In genomic region chr12:112768278-112768677, GRCh38 we compare ENCODE assay signal across 27 cellular contexts. TPM values are rescaled to one million over a fixed set of nuclear protein-coding genes. Genes with fewer than 3 reads are reported as not detected.
DNase-seq lines count a peak whose midpoint lies in the region; ATAC-seq, FAIRE-seq and TF ChIP-seq lines count a peak whose summit lies in the region.
"Had no signal": no experiment of that assay in that cellular context is flagged by ENCODE, and none has a peak within 500 bp of the region (broad histone marks: within the 10 kb centered on the region; RNA-seq: fewer than 3 reads in every experiment).

No MANE protein-coding gene starts in this region.

- no peaks in the 10 kb centered on the region for H3K9me3 ChIP-seq in H1 (ENCODE audit: insufficient read depth in 2 of 2, low read depth in 1 of 2, low read length in 1 of 2)
- no peaks in the 10 kb centered on the region for H3K9me3 ChIP-seq in ovary
- H3K9me3 ChIP-seq in HepG2 (ENCODE audit: low read length) = no peaks in the 10 kb centered on the region
- H3K9me3 ChIP-seq: BE2C, BLaER1 had no signal

- H3K56ac ChIP-seq in H1 (replicated peaks; ENCODE audit: insufficient read length, low read depth, low read length) = no peak overlapping the region

- H3K9ac ChIP-seq in H1 (replicated peaks in 1 of 4; ENCODE audit: extremely low read depth in 1 of 4, low read depth in 3 of 4, low read length in 3 of 4) (no peak overlapping the region), HepG2 (ENCODE audit: insufficient read depth, low read depth, low read length) (no peak overlapping the region)
- H3K9ac ChIP-seq: BLaER1 had no signal

- no peak overlapping the region for H2AK5ac ChIP-seq in H1 (ENCODE audit: low read depth, low read length)

- no peaks in the 10 kb centered on the region for H3K79me1 ChIP-seq in H1 (ENCODE audit: low read depth, low read length)

- peaks cover 0 to 4% (median 1%) of the 10 kb centered on the region in 4 experiments; a peak in 2 of 7 replicates for H3K4me1 ChIP-seq in H1 (replicated peaks in 1 of 4; ENCODE audit: control insufficient read depth in 3 of 4, insufficient read depth in 4 of 4, low read length in 3 of 4)
- H3K4me1 ChIP-seq in ovary (ENCODE audit: insufficient read depth) = no peaks in the 10 kb centered on the region
- H3K4me1 ChIP-seq in HepG2 (ENCODE audit: insufficient read depth, low read length) = no peaks in the 10 kb centered on the region
- H3K4me1 ChIP-seq: BE2C, BLaER1 had no signal

- no peak for TF ChIP-seq RAD21 in H1 (IDR thresholded peaks at IDR 0.05 in 1 of 2, conservative IDR thresholded peaks at IDR 0.05 in 1 of 2; ENCODE audit: low read depth in 2 of 2, low read length in 2 of 2)
- TF ChIP-seq RAD21 in HepG2 (CRISPR knock-in tag; IDR thresholded peaks at IDR 0.05) = no peak

- TF ChIP-seq POLR2A in H1 (IDR thresholded peaks at IDR 0.05; ENCODE audit: control extremely low read depth in 1 of 2, low read depth in 2 of 2, low read length in 2 of 2) = no peak
- TF ChIP-seq POLR2A in ovary (IDR thresholded peaks at IDR 0.05) = no peak
- TF ChIP-seq POLR2A in HepG2 (IDR thresholded peaks at IDR 0.05; ENCODE audit: insufficient read depth in 1 of 2, low read depth in 2 of 2, low read length in 2 of 2) = no peak

- H3K27me3 ChIP-seq in H1 (replicated peaks in 1 of 4; ENCODE audit: control insufficient read depth in 3 of 4, extremely low read depth in 1 of 4, insufficient read depth in 3 of 4, low read length in 3 of 4) (no peaks in the 10 kb centered on the region), ovary (no peaks in the 10 kb centered on the region), HepG2 (ENCODE audit: control insufficient read depth in 1 of 2, insufficient read depth in 2 of 2, low read length in 2 of 2) (0 out of 5 replicates have a peak, but pooled peaks cover 0 to 4% of the 10 kb centered on the region in 2 experiments)
- H3K27me3 ChIP-seq: BE2C, BLaER1 had no signal

- WGBS in H1 (ENCODE audit: extremely low coverage in 1 of 2, insufficient coverage in 1 of 2, insufficient read length in 1 of 2, insufficient replicate concordance in 2 of 2, low coverage in 1 of 2, low lambda C conversion rate in 2 of 2, missing lambda C conversion rate in 1 of 2), 2 experiments = 83% methylated on average over 1 of the region's 1 CpG; no CpG with 5 or more reads in 1 of the 2 experiments
- 50 to 67% (median 57%) methylated on average over 1 of the region's 1 CpG for WGBS in ovary, 3 donors
- WGBS in HepG2 (ENCODE audit: low lambda C conversion rate) = 0% methylated on average over 1 of the region's 1 CpG

- H3K36me3 ChIP-seq in H1 (ENCODE audit: control insufficient read depth in 2 of 4, insufficient read depth in 4 of 4, low read length in 3 of 4) (no peaks in the 10 kb centered on the region), ovary (no peaks in the 10 kb centered on the region), HepG2 (replicated peaks in 1 of 2; ENCODE audit: control insufficient read depth in 1 of 2, insufficient read depth in 2 of 2, low read length in 2 of 2) (no peaks in the 10 kb centered on the region)
- H3K36me3 ChIP-seq: BE2C, BLaER1 had no signal

- no peak overlapping the region for H2BK12ac ChIP-seq in H1 (ENCODE audit: low read depth, low read length)

- H3K23ac ChIP-seq in H1 (ENCODE audit: insufficient read length) = no peak overlapping the region

- DNase-seq in H1 (ENCODE audit: low read depth in 1 of 2, low spot score in 2 of 2) (no peak), islet precursor cell (peak; percentile 35), ovary (no peak), HepG2 (ENCODE audit: low spot score) (no peak), medulla oblongata (ENCODE audit: extremely low spot score) (no peak)
- DNase-seq: 8988T; ACHN; BE2C; C1 segment of cervical spinal cord; CD4-positive, alpha-beta memory T cell; CD4-positive, CD25-positive, alpha-beta regulatory T cell; CD8-positive, alpha-beta memory T cell; COR-L47; DMS 273 treated with DMSO at 0.1 percent for 48 hours; DMS153; DMS53; DMS79; DND-41; EL; GF-D8 had no signal

- no peak overlapping the region for H2BK120ac ChIP-seq in H1 (replicated peaks; ENCODE audit: low read depth, low read length)

- no peak for FAIRE-seq in H1 (lab: Jason Lieb, UNC)
- no peak for FAIRE-seq in HepG2 (lab: Jason Lieb, UNC)
- FAIRE-seq: A204.1, G401.6, GM12891, GM19239 had no signal

- H3K14ac ChIP-seq in H1 (ENCODE audit: insufficient read length) = no peak overlapping the region

- no peak overlapping the region for H4K8ac ChIP-seq in H1 (ENCODE audit: extremely low read depth, insufficient read depth, low read length)

- TF ChIP-seq EP300 in H1 (IDR thresholded peaks at IDR 0.05; ENCODE audit: borderline replicate concordance in 1 of 2, low read depth in 2 of 2, low read length in 2 of 2) = no peak
- TF ChIP-seq EP300 in ovary (IDR thresholded peaks at IDR 0.05) = no peak
- TF ChIP-seq EP300 in HepG2 (IDR thresholded peaks at IDR 0.05; ENCODE audit: low read depth in 2 of 2, low read length in 2 of 2) = no peak
- no peak for TF ChIP-seq EP300 in HepG2 (CRISPR knock-in tag; IDR thresholded peaks at IDR 0.05; ENCODE audit: borderline replicate concordance)

- TF ChIP-seq CTCF in H1 (IDR thresholded peaks at IDR 0.05; ENCODE audit: control extremely low read depth in 1 of 3, insufficient read depth in 1 of 3, low read depth in 1 of 3, low read length in 3 of 3) = no peak
- no peak for TF ChIP-seq CTCF in ovary (IDR thresholded peaks at IDR 0.05)
- TF ChIP-seq CTCF in HepG2 (CRISPR knock-in tag; IDR thresholded peaks at IDR 0.05) = no peak

- H4K20me1 ChIP-seq in H1 (replicated peaks in 1 of 2; ENCODE audit: control insufficient read depth in 1 of 2, insufficient read depth in 2 of 2, low read length in 2 of 2) = no peaks in the 10 kb centered on the region
- no peaks in the 10 kb centered on the region for H4K20me1 ChIP-seq in HepG2 (ENCODE audit: insufficient read depth, low read length)
- H4K20me1 ChIP-seq: BLaER1 had no signal

- in situ Hi-C loops in HepG2 (cut with HindIII; ENCODE audit: extremely low pct_ligation_motif_present, low pct_unique_long_range_greater_than_20kb) = no loop called here

- no peak overlapping the region for H2BK20ac ChIP-seq in H1 (ENCODE audit: low read length)

- H4K5ac ChIP-seq in H1 (ENCODE audit: insufficient read length, low read depth, low read length) = no peak overlapping the region

- H3K79me2 ChIP-seq in H1 (ENCODE audit: control insufficient read depth in 1 of 2, insufficient read depth in 2 of 2, low read length in 2 of 2) (no peaks in the 10 kb centered on the region), HepG2 (ENCODE audit: insufficient read depth, low read length) (no peaks in the 10 kb centered on the region)

- no peak overlapping the region for H3K4ac ChIP-seq in H1 (replicated peaks; ENCODE audit: insufficient read length, low read depth, low read length)

- BruUV-seq in HepG2 (replicated peaks; lab: Mats Ljungman, UMichigan) = no TSS peak

- H2BK15ac ChIP-seq in H1 (ENCODE audit: low read length) = no peak overlapping the region

- no peak overlapping the region for H3K18ac ChIP-seq in H1 (ENCODE audit: extremely low read depth, low read length)

- H3K27ac ChIP-seq in H1 (ENCODE audit: low read depth, low read length) (no peak overlapping the region), ovary (no peak overlapping the region), HepG2 (ENCODE audit: extremely low read length, insufficient read depth, low read length) (no peak overlapping the region)
- H3K27ac ChIP-seq: BLaER1 had no signal

- H3K23me2 ChIP-seq in H1 (ENCODE audit: low read depth, low read length) = peaks cover 2% of the 10 kb centered on the region; the same call in 1 of the 2 replicates

- no peak for ATAC-seq in HepG2

- H2AFZ ChIP-seq in H1 (ENCODE audit: low read length) = no peak overlapping the region
- no peak overlapping the region for H2AFZ ChIP-seq in HepG2 (ENCODE audit: low read length)

- intact Hi-C loops in ovary (cut with DNase I) (no loop called here), HepG2 (cut with micrococcal nuclease; ENCODE audit: unreplicated experiment) (loop anchor here (5.0 kb wide), 1 partner anchor 836 kb away; no protein-coding TSS in a partner anchor)

- POLR2A ChIA-PET in H1 (lab: Charles Lee; ENCODE audit: partially characterized antibody) (no interaction called here), HepG2 (lab: Yijun Ruan, JAX) (no interaction called here)

- CTCF ChIA-PET in H1 (lab: Charles Lee; ENCODE audit: partially characterized antibody) = no interaction called here
- CTCF ChIA-PET in HepG2 (lab: Yijun Ruan, JAX; ENCODE audit: low intra/inter-chr PET ratio, low total read pairs) = no interaction called here

- H3K4me3 ChIP-seq in H1 (ENCODE audit: extremely low read depth in 1 of 4, insufficient read depth in 2 of 4, low read depth in 3 of 4, low read length in 4 of 4) (no peak overlapping the region), ovary (no peak overlapping the region), HepG2 (replicated peaks in 1 of 3; ENCODE audit: insufficient read depth in 1 of 3, low read depth in 2 of 3, low read length in 3 of 3) (no peak overlapping the region)
- H3K4me3 ChIP-seq: BLaER1 had no signal

- H2BK5ac ChIP-seq in H1 (ENCODE audit: low read depth, low read length) = no peak overlapping the region

- H3K4me2 ChIP-seq in H1 (ENCODE audit: insufficient read depth in 1 of 2, low read depth in 2 of 2, low read length in 2 of 2) (no peak overlapping the region), HepG2 (ENCODE audit: low read depth, low read length) (no peak overlapping the region)
- H3K4me2 ChIP-seq: BLaER1 had no signal

- H4K91ac ChIP-seq in H1 (replicated peaks; ENCODE audit: insufficient read length, low read length) = no peak overlapping the region

RNA-seq across cellular contexts. Expression of gene RPH3A, which starts 23.3 kb away (rescaled TPM):
- total RNA-seq in H1 (2021; fragmentation: NEBNext Ultra II Directional; extraction: Animal tissue kit (Norgen Biotek cat#: 25700)) = not detected in 2 replicates
- polyA plus RNA-seq in H1 (2011; rRNA removed) (0.02 TPM in 1 of 2 replicates, not detected in the other), ovary (under 1 TPM in 1 of 2 donors, not detected in 1; 0.05 TPM), HepG2 (2011; rRNA removed) (not detected in 2 replicates)
- 0.06 TPM for polyA plus RNA-seq in H1 (2011; cell fraction: cytosol; rRNA removed)
- polyA plus RNA-seq in H1 (2011; cell fraction: nucleus; rRNA removed) = 0.04 TPM
- 0.04 to 0.16 TPM (median 0.07 TPM) in 3 of 4 replicates, not detected in the other for polyA plus RNA-seq in H1 (2012, experiment 1 of 2)
- polyA plus RNA-seq in H1 (2012, experiment 2 of 2) = not detected
- polyA plus RNA-seq in H1 (2013, experiment 1 of 2) = 0.06 TPM
- polyA plus RNA-seq in H1 (2013, experiment 2 of 2) = 0.04 TPM
- not detected in 2 replicates for polyA minus RNA-seq in H1 (2011; rRNA and poly(A)+ RNA removed)
- not detected for polyA minus RNA-seq in H1 (2011; cell fraction: cytosol; rRNA and poly(A)+ RNA removed)
- polyA minus RNA-seq in H1 (2011; cell fraction: nucleus; rRNA and poly(A)+ RNA removed) = not detected
- total RNA-seq in ovary (not detected), HepG2 (2016; rRNA removed; fragmentation: Illumina TruSeq; extraction: Trizol) (not detected in 2 replicates)
- total RNA-seq in HepG2 (2016; cell fraction: cytosol; rRNA removed; fragmentation: Illumina TruSeq; extraction: Trizol; ENCODE audit: low read depth) = not detected in 2 replicates
- not detected in 2 replicates for total RNA-seq in HepG2 (2016; cell fraction: insoluble cytoplasmic fraction; rRNA removed; fragmentation: Illumina TruSeq; extraction: Trizol)
- not detected in 2 replicates for total RNA-seq in HepG2 (2016; cell fraction: membrane; rRNA removed; fragmentation: Illumina TruSeq; extraction: Trizol)
- not detected in 2 replicates for total RNA-seq in HepG2 (2016; cell fraction: nucleus; rRNA removed; fragmentation: Illumina TruSeq; extraction: Trizol)
- not detected in 2 replicates for polyA plus RNA-seq in HepG2 (2011; cell fraction: cytosol; rRNA removed)
- polyA plus RNA-seq in HepG2 (2011; cell fraction: nucleus; rRNA removed) = not detected in 2 replicates
- polyA plus RNA-seq in HepG2 (2012) = not detected in 2 replicates
- polyA plus RNA-seq in HepG2 (2016; cell fraction: cytosol; fragmentation: Illumina TruSeq; extraction: Trizol; ENCODE audit: low read depth) = not detected in 2 replicates
- polyA plus RNA-seq in HepG2 (2016; cell fraction: insoluble cytoplasmic fraction; fragmentation: Illumina TruSeq; extraction: Trizol; ENCODE audit: low read depth) = not detected in 2 replicates
- polyA plus RNA-seq in HepG2 (2016; cell fraction: membrane; fragmentation: Illumina TruSeq; extraction: Trizol; ENCODE audit: low read depth) = not detected in 2 replicates
- not detected in 2 replicates for polyA plus RNA-seq in HepG2 (2016; cell fraction: nucleus; fragmentation: Illumina TruSeq; extraction: Trizol; ENCODE audit: insufficient read depth, low read depth)
- polyA minus RNA-seq in HepG2 (2011; rRNA and poly(A)+ RNA removed; ENCODE audit: low replicate concordance) = not detected in 2 replicates
- polyA minus RNA-seq in HepG2 (2011; cell fraction: cytosol; rRNA and poly(A)+ RNA removed) = not detected in 2 replicates
- polyA minus RNA-seq in HepG2 (2011; cell fraction: nucleus; rRNA and poly(A)+ RNA removed) = not detected in 2 replicates
- total RNA-seq: CD4-positive, alpha-beta memory T cell; CD4-positive, CD25-positive, alpha-beta regulatory T cell; CD8-positive, alpha-beta memory T cell; Daoy had no signal
- polyA plus RNA-seq: AG04450; CD4-positive, alpha-beta memory T cell; CD4-positive, CD25-positive, alpha-beta regulatory T cell; CD8-positive, alpha-beta memory T cell had no signal

Comparison
In these comparisons a context has a peak if more than half of its experiments do, and no peak if none do; other contexts are left out.
1. Of the 41 proteins assayed by ChIP-seq in both HepG2 and H1: peak only in HepG2: none; only in H1: KDM1A; in both: none; in neither: 40.